Comparison of ENCODE assay signal across 8 cellular contexts in genomic region chr7:28179081-28180030, GRCh38. TPM values are rescaled to one million over a fixed set of nuclear protein-coding genes. Genes with fewer than 3 reads are reported as not detected.
DNase-seq lines count a peak whose midpoint lies in the region; ATAC-seq lines count a peak whose summit lies in the region.

No MANE protein-coding gene starts in this region.

- no peak overlapping the region for H4K5ac ChIP-seq in mesendoderm (ENCODE audit: low read length)

- no CpG with 5 or more reads among the region's 97 CpGs for WGBS in mesendoderm (ENCODE audit: extremely low coverage, insufficient coverage, low lambda C conversion rate)

- H3K18ac ChIP-seq in mesendoderm (ENCODE audit: low read length) = peak overlapping the region; percentile 99

- no peaks in the 10 kb centered on the region for H3K9me3 Mint-ChIP-seq in activated CD4-positive, alpha-beta memory T cell treated with anti-CD3 and anti-CD28 coated beads, Interleukin-2, amount 10 ng/mL, durations not matched to agents 7 days and 5 days

- H2BK5ac ChIP-seq in mesendoderm (ENCODE audit: low read length) = no peak overlapping the region

- H3K36me3 Mint-ChIP-seq in activated CD4-positive, alpha-beta memory T cell treated with anti-CD3 and anti-CD28 coated beads, Interleukin-2, amount 10 ng/mL, durations not matched to agents 7 days and 5 days (ENCODE audit: low read depth) = peaks cover 6% of the 10 kb centered on the region

- peak overlapping the region; percentile 68 for H3K56ac ChIP-seq in mesendoderm (ENCODE audit: low read length)

- H3K4me1 ChIP-seq in effector memory CD4-positive, alpha-beta T cell (ENCODE audit: control insufficient read depth, insufficient read depth, low read length, poor library complexity, severe bottlenecking) = no peaks in the 10 kb centered on the region
- H3K4me1 ChIP-seq in mesendoderm (ENCODE audit: control insufficient read depth, low read depth, low read length) = no peaks in the 10 kb centered on the region

- peak overlapping the region; percentile 63 for H3K4me3 Mint-ChIP-seq in activated CD4-positive, alpha-beta memory T cell treated with anti-CD3 and anti-CD28 coated beads, Interleukin-2, amount 10 ng/mL, durations not matched to agents 7 days and 5 days

- DNase-seq in NCI-H2107 (lab: John Stamatoyannopoulos, UW) (peak; percentile 53), NCI-H2107 treated with DMSO at 0.1 percent for 48 hours (lab: John Stamatoyannopoulos, UW; ENCODE audit: unreplicated experiment) (no peak), NCI-H345 (lab: John Stamatoyannopoulos, UW) (peak; percentile 65), mesendoderm (peak; percentile 65)
- peak; percentile 77 for DNase-seq in activated CD4-positive, alpha-beta memory T cell treated with anti-CD3 and anti-CD28 coated beads, Interleukin-2, amount 10 ng/mL, durations not matched to agents 7 days and 5 days
- DNase-seq in effector memory CD4-positive, alpha-beta T cell = peak; percentile 61 to 66 (median 62)
- DNase-seq in stimulated activated CD8-positive, alpha-beta memory T cell treated with anti-CD3 and anti-CD28 coated beads, Interleukin-15, amount 100 ng/mL, for 1 hour (ENCODE audit: low read depth) = peak; percentile 38

- peak overlapping the region; percentile 88 for H3K4ac ChIP-seq in mesendoderm (ENCODE audit: low read depth, low read length)

- peaks cover 46% of the 10 kb centered on the region for H3K27me3 Mint-ChIP-seq in activated CD4-positive, alpha-beta memory T cell treated with anti-CD3 and anti-CD28 coated beads, Interleukin-2, amount 10 ng/mL, durations not matched to agents 7 days and 5 days

- no peak overlapping the region for H3K23ac ChIP-seq in mesendoderm (ENCODE audit: low read length)

- H3K79me1 ChIP-seq in mesendoderm (ENCODE audit: low read length) = no peaks in the 10 kb centered on the region

- no peaks in the 10 kb centered on the region for H3K79me2 ChIP-seq in mesendoderm (ENCODE audit: control insufficient read depth, insufficient read depth, low read length)

- peak overlapping the region; percentile 55 for H3K4me2 ChIP-seq in mesendoderm (ENCODE audit: low read length)

- peak overlapping the region; percentile 46 for H3K4me3 ChIP-seq in effector memory CD4-positive, alpha-beta T cell (ENCODE audit: insufficient read depth, low read depth, low read length, poor library complexity, severe bottlenecking)
- H3K4me3 ChIP-seq in mesendoderm (ENCODE audit: low read length) = peak overlapping the region; percentile 17

- H3K27ac Mint-ChIP-seq in activated CD4-positive, alpha-beta memory T cell treated with anti-CD3 and anti-CD28 coated beads, Interleukin-2, amount 10 ng/mL, durations not matched to agents 7 days and 5 days = no peak overlapping the region

- H3K36me3 ChIP-seq in effector memory CD4-positive, alpha-beta T cell (ENCODE audit: control insufficient read depth, insufficient read depth, low read length) = no peaks in the 10 kb centered on the region
- no peaks in the 10 kb centered on the region for H3K36me3 ChIP-seq in mesendoderm (ENCODE audit: control insufficient read depth, insufficient read depth, low read length)

- CTCF ChIA-PET in activated CD4-positive, alpha-beta memory T cell treated with anti-CD3 and anti-CD28 coated beads, Interleukin-2, amount 10 ng/mL, durations not matched to agents 7 days and 5 days (lab: Charles Lee) = no interaction called here

- peaks cover 14% of the 10 kb centered on the region for H3K4me1 Mint-ChIP-seq in activated CD4-positive, alpha-beta memory T cell treated with anti-CD3 and anti-CD28 coated beads, Interleukin-2, amount 10 ng/mL, durations not matched to agents 7 days and 5 days

- H3K27ac ChIP-seq in effector memory CD4-positive, alpha-beta T cell (ENCODE audit: insufficient read depth, low read length, poor library complexity, severe bottlenecking) = peak overlapping the region; percentile 24
- H3K27ac ChIP-seq in mesendoderm (ENCODE audit: low read depth, low read length) = no peak overlapping the region

- POLR2A ChIA-PET in activated CD4-positive, alpha-beta memory T cell treated with anti-CD3 and anti-CD28 coated beads, Interleukin-2, amount 10 ng/mL, durations not matched to agents 7 days and 5 days (lab: Charles Lee) = interaction anchor here (1.0 to 2.4 kb wide), 3 partner anchors 27 to 434 kb away, joined by 3 to 6 read pairs (median 3); no protein-coding TSS in a partner anchor

- no peaks in the 10 kb centered on the region for H3K27me3 ChIP-seq in effector memory CD4-positive, alpha-beta T cell (replicated peaks; ENCODE audit: control insufficient read depth, insufficient read depth, low read length, poor library complexity, severe bottlenecking)
- H3K27me3 ChIP-seq in mesendoderm (ENCODE audit: insufficient read depth, low read length, poor library complexity) = no peaks in the 10 kb centered on the region

- no peak overlapping the region for H4K8ac ChIP-seq in mesendoderm (ENCODE audit: low read depth, low read length)

- peak overlapping the region; percentile 60 for H2BK15ac ChIP-seq in mesendoderm (replicated peaks; ENCODE audit: low read depth)

- no peaks in the 10 kb centered on the region for H3K9me3 ChIP-seq in effector memory CD4-positive, alpha-beta T cell (ENCODE audit: control insufficient read depth, low read length)

- H3K9ac ChIP-seq in mesendoderm (ENCODE audit: low read length) = peak overlapping the region; percentile 54

- ATAC-seq in HG02943 (IDR thresholded peaks at IDR 0.05; ENCODE audit: low read depth, unreplicated experiment) = peak; percentile 69

- H2BK120ac ChIP-seq in mesendoderm (ENCODE audit: low read depth, low read length) = peak overlapping the region; percentile 29

- H2AK5ac ChIP-seq in mesendoderm (ENCODE audit: low read length) = no peak overlapping the region

RNA-seq across cellular contexts. Expression of gene JAZF1, which starts 1.2 kb away (rescaled TPM):
- total RNA-seq in activated CD4-positive, alpha-beta memory T cell treated with anti-CD3 and anti-CD28 coated beads, Interleukin-2, amount 10 ng/mL, durations not matched to agents 7 days and 5 days = 1 to 10 TPM; 7.2 to 7.3 TPM
- polyA plus RNA-seq in mesendoderm (2013, experiment 1 of 2) = 12.2 TPM
- polyA plus RNA-seq in mesendoderm (2013, experiment 2 of 2) = 11.7 TPM
